22 cellular contexts compared by ENCODE assay signal in the genomic region with DNA sequence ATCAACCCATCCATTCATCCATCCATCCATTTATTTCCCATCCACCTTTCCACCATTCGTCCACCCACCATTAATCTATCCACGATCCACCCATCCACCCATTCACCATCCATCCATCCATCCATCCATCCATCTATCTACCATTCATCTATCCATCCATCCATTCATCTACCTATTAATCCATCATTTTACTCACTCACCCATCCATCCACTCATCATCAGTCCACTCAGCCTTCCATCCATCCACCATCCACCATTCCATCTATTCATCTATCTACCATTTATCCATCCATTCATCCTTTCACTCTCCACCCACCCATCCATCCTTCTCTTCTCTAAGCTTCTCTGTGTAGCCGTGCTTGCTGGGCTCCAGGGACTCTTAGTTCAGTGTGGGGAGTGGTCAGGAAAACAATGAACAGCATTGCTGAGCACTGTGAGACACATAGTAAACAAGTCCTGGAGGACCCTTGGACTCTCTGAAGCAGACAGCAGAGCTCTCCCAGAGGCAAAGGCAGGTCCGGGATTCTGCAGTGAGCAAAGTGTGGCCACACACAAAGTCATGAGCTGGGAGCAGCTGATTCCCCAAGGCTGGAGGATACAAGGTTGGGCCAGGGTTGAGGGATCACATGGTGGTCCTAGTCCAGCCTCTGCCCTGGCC.
"Had no signal": no experiment of that assay in that cellular context is flagged by ENCODE, and none has a peak within 500 bp of the region (broad histone marks: within the 10 kb centered on the region; RNA-seq: fewer than 3 reads in every experiment).

No MANE protein-coding gene starts in this region.

- H3K9me3 ChIP-seq: left lung, neutrophil, psoas muscle, tibial nerve, vagina had no signal

- DNase-seq: hippocampal formation; left colon; left lung; mesendoderm; naive B cell; natural killer cell; nephron progenitor cell; occipital lobe; stimulated activated CD4-positive, alpha-beta T cell treated with anti-CD3 and anti-CD28 coated beads, Interleukin-4, amount 100 ng/mL, for 24 hours; stimulated activated naive CD4-positive, alpha-beta T cell; substantia nigra had no signal

- H3K27me3 ChIP-seq: neural progenitor cell, neutrophil, tibial nerve, vagina had no signal

- H3K9ac ChIP-seq: neural progenitor cell, parathyroid adenoma had no signal

- H3K27ac ChIP-seq: left lung, neural progenitor cell, neutrophil, parathyroid adenoma, psoas muscle, skin epidermis, tibial nerve, vagina had no signal

- H2AFZ ChIP-seq: neural progenitor cell, parathyroid adenoma had no signal

- H3K4me3 ChIP-seq: left lung, lung, neural progenitor cell, psoas muscle, skin epidermis, tibial nerve, vagina had no signal

- ATAC-seq: left colon; left lung; natural killer cell; psoas muscle; sciatic nerve; stimulated activated effector memory CD8-positive, alpha-beta T cell treated with anti-CD3 and anti-CD28 coated beads, Interleukin-12 subunit alpha, Interleukin-12 subunit beta, amount 100 ng/mL, for 72 hours had no signal

- H3K79me2 ChIP-seq: parathyroid adenoma had no signal

- FAIRE-seq: keratinocyte had no signal

- H3K4me1 ChIP-seq: left lung, neural progenitor cell, parathyroid adenoma, psoas muscle, tibial nerve, vagina had no signal

- H3K36me3 ChIP-seq: left lung, neural progenitor cell, neutrophil, tibial nerve, vagina had no signal

- H3K4me2 ChIP-seq: neural progenitor cell had no signal
